In the genomic region with DNA sequence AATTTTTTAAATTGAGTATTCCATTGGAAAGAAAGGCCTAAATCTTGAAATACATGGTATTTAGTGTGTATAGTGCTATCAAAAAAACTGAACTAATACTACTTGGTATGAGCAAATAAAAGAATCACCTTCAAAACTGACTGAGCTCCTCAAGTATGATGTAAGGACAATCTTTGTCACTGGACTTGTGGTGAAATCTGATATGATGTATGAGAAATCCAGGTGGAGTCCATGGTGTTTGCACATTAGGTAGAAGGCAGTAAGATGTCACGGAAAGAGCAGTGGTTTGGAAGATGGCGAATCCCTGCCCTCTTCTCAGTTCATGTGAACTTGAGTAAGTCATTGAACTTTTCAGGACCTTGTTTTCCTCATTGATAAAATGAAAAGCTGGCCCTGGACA, we compare ENCODE assay signal across 28 cellular contexts.
"Had no signal": no experiment of that assay in that cellular context is flagged by ENCODE, and none has a peak within 500 bp of the region (broad histone marks: within the 10 kb centered on the region; RNA-seq: fewer than 3 reads in every experiment).

No MANE protein-coding gene starts in this region.

- DNase-seq: activated CD4-positive, alpha-beta memory T cell treated with anti-CD3 and anti-CD28 coated beads, Interleukin-2, amount 10 ng/mL, durations not matched to agents 7 days and 5 days; activated CD4-positive, alpha-beta T cell treated with anti-CD3 and anti-CD28 coated beads for 36 hours; activated CD4-positive, alpha-beta T cell treated with anti-CD3 and anti-CD28 coated beads, Interleukin-2, amount 50 U/mL, for 1 hour; activated gamma-delta T cell; activated naive CD4-positive, alpha-beta T cell treated with anti-CD3 and anti-CD28 coated beads for 36 hours; activated T-cell treated with anti-CD3 and anti-CD28 coated beads for 4 hours; activated T-cell treated with anti-CD3 and anti-CD28 coated beads, Interleukin-2, amount 50 U/mL, for 48 hours; amygdala; cerebellar nuclear complex; NCI-H1105 treated with DMSO at 0.1 percent for 48 hours; NCI-H1436 treated with DMSO at 0.1 percent for 48 hours; NCI-H187; NCI-H2081; NCI-H2171; NCI-H2227 treated with DMSO at 0.1 percent for 48 hours; NCI-H446 treated with DMSO at 0.1 percent for 48 hours; NCI-H524 treated with DMSO at 0.1 percent for 48 hours; NCI-H82; RPMI8226; SK-N-SH; T-helper 1 cell; WERI-Rb-1 had no signal

- H3K9ac ChIP-seq: SK-N-SH had no signal

- H3K36me3 Mint-ChIP-seq: activated naive CD8-positive, alpha-beta T cell; brain had no signal

- H3K9me3 Mint-ChIP-seq: activated CD4-positive, alpha-beta memory T cell treated with anti-CD3 and anti-CD28 coated beads, Interleukin-2, amount 10 ng/mL, durations not matched to agents 7 days and 5 days; activated naive CD4-positive, alpha-beta T cell treated with anti-CD3 and anti-CD28 coated beads for 36 hours; brain had no signal

- FAIRE-seq: astrocyte had no signal

- H3K9me2 ChIP-seq: SK-N-SH had no signal

- H3K27ac Mint-ChIP-seq: activated CD4-positive, alpha-beta memory T cell treated with anti-CD3 and anti-CD28 coated beads, Interleukin-2, amount 10 ng/mL, durations not matched to agents 7 days and 5 days; activated CD4-positive, alpha-beta T cell treated with anti-CD3 and anti-CD28 coated beads for 36 hours; activated naive CD4-positive, alpha-beta T cell treated with anti-CD3 and anti-CD28 coated beads for 36 hours; activated naive CD8-positive, alpha-beta T cell; activated T-helper 17 cell treated with anti-CD3 and anti-CD28 coated beads, Interleukin-2, amount 50 U/mL, for 72 hours; brain had no signal

- H3K4me3 Mint-ChIP-seq: activated CD4-positive, alpha-beta memory T cell treated with anti-CD3 and anti-CD28 coated beads, Interleukin-2, amount 10 ng/mL, durations not matched to agents 7 days and 5 days; activated CD4-positive, alpha-beta T cell treated with anti-CD3 and anti-CD28 coated beads for 36 hours; activated naive CD4-positive, alpha-beta T cell treated with anti-CD3 and anti-CD28 coated beads for 36 hours; activated naive CD8-positive, alpha-beta T cell; activated T-helper 17 cell treated with anti-CD3 and anti-CD28 coated beads, Interleukin-2, amount 50 U/mL, for 72 hours; brain had no signal

- H3K4me1 Mint-ChIP-seq: activated CD4-positive, alpha-beta memory T cell treated with anti-CD3 and anti-CD28 coated beads, Interleukin-2, amount 10 ng/mL, durations not matched to agents 7 days and 5 days; activated CD4-positive, alpha-beta T cell treated with anti-CD3 and anti-CD28 coated beads for 36 hours; activated T-helper 17 cell treated with anti-CD3 and anti-CD28 coated beads, Interleukin-2, amount 50 U/mL, for 72 hours had no signal

- H3K27me3 Mint-ChIP-seq: activated CD4-positive, alpha-beta memory T cell treated with anti-CD3 and anti-CD28 coated beads, Interleukin-2, amount 10 ng/mL, durations not matched to agents 7 days and 5 days; activated CD4-positive, alpha-beta T cell treated with anti-CD3 and anti-CD28 coated beads for 36 hours; brain had no signal

- H3K4me2 ChIP-seq: SK-N-SH had no signal

- H3K9me3 ChIP-seq: SK-N-SH had no signal

- ATAC-seq: activated CD4-positive, alpha-beta T cell treated with anti-CD3 and anti-CD28 coated beads for 36 hours; activated T-helper 17 cell treated with anti-CD3 and anti-CD28 coated beads, Interleukin-2, amount 50 U/mL, for 72 hours; Panc1; Right ventricle myocardium inferior had no signal

- H3K36me3 ChIP-seq: WERI-Rb-1 had no signal

- H3K27ac ChIP-seq: WERI-Rb-1 had no signal
